Comparison of ENCODE assay signal across 9 cellular contexts in genomic region chr14:68884031-68885030, GRCh38.
DNase-seq lines count a peak whose midpoint lies in the region; ATAC-seq and TF ChIP-seq lines count a peak whose summit lies in the region.
"Had no signal": no experiment of that assay in that cellular context is flagged by ENCODE, and none has a peak within 500 bp of the region (broad histone marks: within the 10 kb centered on the region; RNA-seq: fewer than 3 reads in every experiment).

No MANE protein-coding gene starts in this region.

- TF ChIP-seq CTCF in choroid plexus epithelial cell (conservative IDR thresholded peaks at IDR 0.05; ENCODE audit: low read depth, low read length) = no peak
- TF ChIP-seq CTCF in mucosa of descending colon (IDR thresholded peaks at IDR 0.05) = no peak
- TF ChIP-seq CTCF in GM13977 (IDR thresholded peaks at IDR 0.05; ENCODE audit: extremely low read depth, insufficient read depth, missing control alignments) = no peak

- no peaks in the 10 kb centered on the region for H3K36me3 ChIP-seq in mucosa of descending colon (ENCODE audit: low read depth)

- DNase-seq in Ammon's horn (ENCODE audit: low spot score) (peak; percentile 60), NCI-H1092 treated with DMSO at 0.1 percent for 48 hours (lab: John Stamatoyannopoulos, UW) (peak; percentile 71), choroid plexus epithelial cell (ENCODE audit: low read depth) (peak; percentile 91), mucosa of descending colon (no peak), SHP77 (lab: John Stamatoyannopoulos, UW) (no peak), GM13977 (ENCODE audit: low spot score) (no peak)
- no peak for DNase-seq in stimulated activated CD4-positive, alpha-beta T cell treated with anti-CD3 and anti-CD28 coated beads, Interleukin-2, amount 100 ng/mL, for 48 hours
- DNase-seq: activated T-cell treated with anti-CD3 and anti-CD28 coated beads, Interleukin-2, amount 50 U/mL, for 72 hours had no signal

- H3K9me3 ChIP-seq in mucosa of descending colon = no peaks in the 10 kb centered on the region

- ATAC-seq in mucosa of descending colon = peak; percentile 48
- no peak for ATAC-seq in HG03469 (IDR thresholded peaks at IDR 0.05; ENCODE audit: unreplicated experiment)
- ATAC-seq: activated T-cell treated with anti-CD3 and anti-CD28 coated beads, Interleukin-2, amount 50 U/mL, for 72 hours had no signal

- intact Hi-C loops in mucosa of descending colon (cut with DNase I, micrococcal nuclease) = no loop called here

- H3K4me3 ChIP-seq in choroid plexus epithelial cell (ENCODE audit: low read depth, low read length) = no peak overlapping the region
- H3K4me3 ChIP-seq in mucosa of descending colon = no peak overlapping the region

- no peaks in the 10 kb centered on the region for H3K4me1 ChIP-seq in mucosa of descending colon (ENCODE audit: low read depth)

- in situ Hi-C loops in GM13977 (cut with MboI; ENCODE audit: low pct_unique_long_range_greater_than_20kb, low sequenced_read_pairs, unreplicated experiment) = no loop called here

Comparison
In these comparisons a context has a peak if more than half of its experiments do, and no peak if none do; other contexts are left out.
1. DNase-seq: peak in Ammon's horn (single experiment), NCI-H1092 treated with DMSO at 0.1 percent for 48 hours (single experiment) and choroid plexus epithelial cell (single experiment); none in mucosa of descending colon (0 of 3), SHP77 (0 of 2), stimulated activated CD4-positive, alpha-beta T cell treated with anti-CD3 and anti-CD28 coated beads, Interleukin-2, amount 100 ng/mL, for 48 hours (0 of 2) and GM13977 (single experiment).